11 cellular contexts compared by ENCODE assay signal in the genomic region with DNA sequence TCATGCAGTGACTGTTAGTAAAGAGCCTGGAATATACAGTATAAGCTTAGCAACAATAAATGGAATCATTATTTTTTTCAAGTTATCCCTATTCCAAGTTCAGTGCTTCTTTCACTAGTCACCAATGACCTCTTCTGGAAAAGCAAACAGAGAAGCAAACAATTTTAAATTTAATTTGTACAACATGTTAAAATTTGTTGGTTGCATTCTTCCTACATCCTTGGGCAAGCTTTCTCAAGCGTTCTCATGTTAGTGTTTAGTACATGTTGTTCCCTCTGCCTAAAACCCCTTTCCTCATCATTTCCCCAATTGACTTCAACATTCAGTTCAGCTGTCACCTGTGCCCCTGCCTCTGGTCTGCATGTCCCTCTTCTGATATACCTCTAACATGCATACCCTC.
DNase-seq lines count a peak whose midpoint lies in the region; ATAC-seq and TF ChIP-seq lines count a peak whose summit lies in the region.
"Had no signal": no experiment of that assay in that cellular context is flagged by ENCODE, and none has a peak within 500 bp of the region (broad histone marks: within the 10 kb centered on the region; RNA-seq: fewer than 3 reads in every experiment).

No MANE protein-coding gene starts in this region.

- H3K4me1 Mint-ChIP-seq in HFFc6 (ENCODE audit: low read depth): peaks cover 69% of the 10 kb centered on the region
- H3K4me1 Mint-ChIP-seq in activated CD4-positive, alpha-beta memory T cell treated with anti-CD3 and anti-CD28 coated beads for 36 hours (ENCODE audit: low read depth): no peaks in the 10 kb centered on the region
- H3K4me1 Mint-ChIP-seq: CD4-positive, CD25-positive, alpha-beta regulatory T cell had no signal

- H3K27me3 Mint-ChIP-seq in HFFc6 (ENCODE audit: insufficient read depth): no peaks in the 10 kb centered on the region
- H3K27me3 Mint-ChIP-seq in activated CD4-positive, alpha-beta memory T cell treated with anti-CD3 and anti-CD28 coated beads for 36 hours: no peaks in the 10 kb centered on the region

- H4K20me1 ChIP-seq in smooth muscle cell (ENCODE audit: low read depth): no peaks in the 10 kb centered on the region
- H4K20me1 ChIP-seq: BLaER1 treated with 17β-estradiol and CSF1 and Interleukin-3, amounts not matched to agents 10 nM and 100 nM had no signal

- peaks cover 2% of the 10 kb centered on the region for H3K36me3 Mint-ChIP-seq in HFFc6 (ENCODE audit: low read depth)
- no peaks in the 10 kb centered on the region for H3K36me3 Mint-ChIP-seq in activated CD4-positive, alpha-beta memory T cell treated with anti-CD3 and anti-CD28 coated beads for 36 hours
- H3K36me3 Mint-ChIP-seq: CD4-positive, CD25-positive, alpha-beta regulatory T cell had no signal

- no peak for TF ChIP-seq CTCF in HFFc6 (IDR thresholded peaks at IDR 0.05)
- no peak for TF ChIP-seq CTCF in smooth muscle cell (IDR thresholded peaks at IDR 0.05; ENCODE audit: borderline replicate concordance, insufficient read depth, poor library complexity, severe bottlenecking)

- intact Hi-C loops in sciatic nerve (cut with DNase I): no loop called here
- intact Hi-C loops in activated CD4-positive, alpha-beta memory T cell treated with anti-CD3 and anti-CD28 coated beads for 36 hours (cut with micrococcal nuclease): no loop called here

- peaks cover 31% of the 10 kb centered on the region for H3K4me1 ChIP-seq in adipocyte (ENCODE audit: control insufficient read depth, insufficient read depth, low read length)
- H3K4me1 ChIP-seq in smooth muscle cell (ENCODE audit: low read depth): peaks cover 6% of the 10 kb centered on the region
- H3K4me1 ChIP-seq: BLaER1 treated with 17β-estradiol and CSF1 and Interleukin-3, amounts not matched to agents 10 nM and 100 nM had no signal

- H3K9me3 ChIP-seq in adipocyte (ENCODE audit: control insufficient read depth, low read length): no peaks in the 10 kb centered on the region
- no peaks in the 10 kb centered on the region for H3K9me3 ChIP-seq in smooth muscle cell (replicated peaks; ENCODE audit: low read depth)
- H3K9me3 ChIP-seq: BLaER1 treated with 17β-estradiol and CSF1 and Interleukin-3, amounts not matched to agents 10 nM and 100 nM had no signal

- POLR2A ChIA-PET in activated CD4-positive, alpha-beta memory T cell treated with anti-CD3 and anti-CD28 coated beads for 36 hours (lab: Charles Lee): no interaction called here

- H3K9ac ChIP-seq in adipocyte (ENCODE audit: low read length) (peak overlapping the region; percentile 50), smooth muscle cell (ENCODE audit: low read depth) (no peak overlapping the region)
- H3K9ac ChIP-seq: BLaER1 treated with 17β-estradiol and CSF1 and Interleukin-3, amounts not matched to agents 10 nM and 100 nM had no signal

- 100% methylated on average over 1 of the region's 1 CpG for WGBS in smooth muscle cell (ENCODE audit: low lambda C conversion rate)

- DNase-seq in HFFc6 (no peak), adipocyte (ENCODE audit: low read depth) (peak; percentile 75), fibroblast of gingiva (ENCODE audit: low read depth) (peak; percentile 90), smooth muscle cell (lab: John Stamatoyannopoulos, UW; ENCODE audit: unreplicated experiment) (no peak), GDM1 (lab: John Stamatoyannopoulos, UW) (no peak), sciatic nerve (ENCODE audit: low spot score) (no peak)
- no peak for DNase-seq in activated CD4-positive, alpha-beta memory T cell treated with anti-CD3 and anti-CD28 coated beads for 36 hours
- DNase-seq: 8988T; AML-193; CD4-positive, CD25-positive, alpha-beta regulatory T cell had no signal

- H3K79me2 ChIP-seq in smooth muscle cell (ENCODE audit: low read depth): no peaks in the 10 kb centered on the region

- CTCF ChIA-PET in activated CD4-positive, alpha-beta memory T cell treated with anti-CD3 and anti-CD28 coated beads for 36 hours (lab: Charles Lee): interaction anchor here (0.6 kb wide), 1 partner anchor 11 kb away, joined by 3 read pairs; no protein-coding TSS in a partner anchor

- peak overlapping the region; percentile 18 for H3K4me2 ChIP-seq in smooth muscle cell
- H3K4me2 ChIP-seq: BLaER1 treated with 17β-estradiol and CSF1 and Interleukin-3, amounts not matched to agents 10 nM and 100 nM had no signal

- no peak overlapping the region for H2AFZ ChIP-seq in smooth muscle cell (ENCODE audit: low read depth)

- H3K4me3 Mint-ChIP-seq in HFFc6: peak overlapping the region; percentile 10
- no peak overlapping the region for H3K4me3 Mint-ChIP-seq in activated CD4-positive, alpha-beta memory T cell treated with anti-CD3 and anti-CD28 coated beads for 36 hours
- H3K4me3 Mint-ChIP-seq: CD4-positive, CD25-positive, alpha-beta regulatory T cell had no signal

- peaks cover 5% of the 10 kb centered on the region for H3F3A ChIP-seq in smooth muscle cell (ENCODE audit: low read depth)

- ATAC-seq in sciatic nerve: no peak

- H3K4me3 ChIP-seq in adipocyte (ENCODE audit: low read length): no peak overlapping the region
- no peak overlapping the region for H3K4me3 ChIP-seq in smooth muscle cell
- H3K4me3 ChIP-seq: BLaER1 treated with 17β-estradiol and CSF1 and Interleukin-3, amounts not matched to agents 10 nM and 100 nM had no signal

- H3K27me3 ChIP-seq in adipocyte (replicated peaks; ENCODE audit: control insufficient read depth, insufficient read depth, low read length): no peaks in the 10 kb centered on the region
- H3K27me3 ChIP-seq in smooth muscle cell (ENCODE audit: low read depth): no peaks in the 10 kb centered on the region
- H3K27me3 ChIP-seq: BLaER1 treated with 17β-estradiol and CSF1 and Interleukin-3, amounts not matched to agents 10 nM and 100 nM had no signal

- H3K27ac Mint-ChIP-seq in HFFc6: peak overlapping the region; percentile 33
- no peak overlapping the region for H3K27ac Mint-ChIP-seq in activated CD4-positive, alpha-beta memory T cell treated with anti-CD3 and anti-CD28 coated beads for 36 hours
- H3K27ac Mint-ChIP-seq: CD4-positive, CD25-positive, alpha-beta regulatory T cell had no signal

- H3K36me3 ChIP-seq in adipocyte (ENCODE audit: control insufficient read depth, insufficient read depth, low read length, severe bottlenecking): no peaks in the 10 kb centered on the region
- no peaks in the 10 kb centered on the region for H3K36me3 ChIP-seq in smooth muscle cell (ENCODE audit: low read depth)
- H3K36me3 ChIP-seq: BLaER1 treated with 17β-estradiol and CSF1 and Interleukin-3, amounts not matched to agents 10 nM and 100 nM had no signal

- no peak overlapping the region for H3K27ac ChIP-seq in smooth muscle cell (ENCODE audit: low read depth)
- H3K27ac ChIP-seq: BLaER1 treated with 17β-estradiol and CSF1 and Interleukin-3, amounts not matched to agents 10 nM and 100 nM had no signal

- H3K9me3 Mint-ChIP-seq in HFFc6: no peaks in the 10 kb centered on the region
- H3K9me3 Mint-ChIP-seq in activated CD4-positive, alpha-beta memory T cell treated with anti-CD3 and anti-CD28 coated beads for 36 hours: no peaks in the 10 kb centered on the region

Comparison
In these comparisons a context has a peak if more than half of its experiments do, and no peak if none do; other contexts are left out.
1. DNase-seq: peak in adipocyte (single experiment) and fibroblast of gingiva (single experiment); none in HFFc6 (single experiment), smooth muscle cell (single experiment), GDM1 (single experiment), sciatic nerve (single experiment) and activated CD4-positive, alpha-beta memory T cell treated with anti-CD3 and anti-CD28 coated beads for 36 hours (single experiment).